ENCODE assay signal across 31 cellular contexts in genomic region chr2:222927600-222927999, GRCh38.
"Had no signal": no experiment of that assay in that cellular context is flagged by ENCODE, and none has a peak within 500 bp of the region (broad histone marks: within the 10 kb centered on the region; RNA-seq: fewer than 3 reads in every experiment).

No MANE protein-coding gene starts in this region.

- FAIRE-seq: kidney, TTC549 had no signal

- DNase-seq: activated CD4-positive, alpha-beta T cell treated with anti-CD3 and anti-CD28 coated beads, Interleukin-2, amount 10 ng/mL, durations not matched to agents 24 days and 14 days; activated CD8-positive, alpha-beta T cell treated with anti-CD3 and anti-CD28 coated beads for 36 hours; activated effector memory CD4-positive, alpha-beta T cell treated with anti-CD3 and anti-CD28 coated beads, Interleukin-2, amount 50 U/mL, for 16 hours; activated naive CD4-positive, alpha-beta T cell treated with anti-CD3 and anti-CD28 coated beads for 36 hours; activated naive CD8-positive, alpha-beta T cell treated with anti-CD3 and anti-CD28 coated beads for 36 hours; activated T-cell treated with anti-CD3 and anti-CD28 coated beads, Interleukin-2, amount 50 U/mL, for 48 hours; adrenal gland; aorta; body of pancreas; cerebellar nuclear complex; colonic mucosa; effector memory CD8-positive, alpha-beta T cell; foreskin keratinocyte; heart left ventricle; hypothalamus; immature natural killer cell; kidney; left colon; mammary epithelial cell; naive B cell; nephron progenitor cell; pancreas; retina; spleen; stimulated activated naive CD4-positive, alpha-beta T cell treated with Interleukin-2 at 50 U/mL for 16 hours; T-helper 9 cell had no signal

- H3K36me3 ChIP-seq: prostate gland had no signal

- H3K27me3 ChIP-seq: adrenal gland, body of pancreas, colonic mucosa, foreskin keratinocyte, heart left ventricle, pancreas, spleen, tibial nerve had no signal

- H3K4me3 ChIP-seq: adrenal gland, body of pancreas, colonic mucosa, heart left ventricle, pancreas, prostate gland, spleen, tibial nerve had no signal

- H3K4me3 Mint-ChIP-seq: activated CD4-positive, alpha-beta T cell treated with anti-CD3 and anti-CD28 coated beads, Interleukin-2, amount 10 ng/mL, durations not matched to agents 24 days and 14 days; activated CD8-positive, alpha-beta T cell treated with anti-CD3 and anti-CD28 coated beads for 36 hours; activated naive CD4-positive, alpha-beta T cell treated with anti-CD3 and anti-CD28 coated beads for 36 hours; activated naive CD8-positive, alpha-beta T cell treated with anti-CD3 and anti-CD28 coated beads for 36 hours; effector memory CD8-positive, alpha-beta T cell; immature natural killer cell; mesothelial cell of epicardium; naive B cell; nephron progenitor cell had no signal

- H3K9me3 Mint-ChIP-seq: activated CD4-positive, alpha-beta T cell treated with anti-CD3 and anti-CD28 coated beads, Interleukin-2, amount 10 ng/mL, durations not matched to agents 24 days and 14 days; activated CD8-positive, alpha-beta T cell treated with anti-CD3 and anti-CD28 coated beads for 36 hours; activated naive CD4-positive, alpha-beta T cell treated with anti-CD3 and anti-CD28 coated beads for 36 hours; activated naive CD8-positive, alpha-beta T cell treated with anti-CD3 and anti-CD28 coated beads for 36 hours; effector memory CD8-positive, alpha-beta T cell; immature natural killer cell; mesothelial cell of epicardium; naive B cell; nephron progenitor cell had no signal

- H3K27ac Mint-ChIP-seq: activated CD4-positive, alpha-beta T cell treated with anti-CD3 and anti-CD28 coated beads, Interleukin-2, amount 10 ng/mL, durations not matched to agents 24 days and 14 days; activated CD8-positive, alpha-beta T cell treated with anti-CD3 and anti-CD28 coated beads for 36 hours; activated naive CD4-positive, alpha-beta T cell treated with anti-CD3 and anti-CD28 coated beads for 36 hours; activated naive CD8-positive, alpha-beta T cell treated with anti-CD3 and anti-CD28 coated beads for 36 hours; effector memory CD8-positive, alpha-beta T cell; nephron progenitor cell had no signal

- H3K27me3 Mint-ChIP-seq: activated CD4-positive, alpha-beta T cell treated with anti-CD3 and anti-CD28 coated beads, Interleukin-2, amount 10 ng/mL, durations not matched to agents 24 days and 14 days; activated CD8-positive, alpha-beta T cell treated with anti-CD3 and anti-CD28 coated beads for 36 hours; activated naive CD8-positive, alpha-beta T cell treated with anti-CD3 and anti-CD28 coated beads for 36 hours; effector memory CD8-positive, alpha-beta T cell; naive B cell had no signal

- H3K4me1 Mint-ChIP-seq: activated CD4-positive, alpha-beta T cell treated with anti-CD3 and anti-CD28 coated beads, Interleukin-2, amount 10 ng/mL, durations not matched to agents 24 days and 14 days; activated naive CD8-positive, alpha-beta T cell treated with anti-CD3 and anti-CD28 coated beads for 36 hours; immature natural killer cell; naive B cell; nephron progenitor cell had no signal

- H3K9me3 ChIP-seq: adrenal gland, body of pancreas, colonic mucosa, heart left ventricle, pancreas, prostate gland, spleen, tibial nerve had no signal

- ATAC-seq: activated CD8-positive, alpha-beta T cell treated with anti-CD3 and anti-CD28 coated beads for 36 hours; body of pancreas; effector memory CD8-positive, alpha-beta T cell; foreskin keratinocyte; heart left ventricle; left colon; pancreas had no signal

- H3K27ac ChIP-seq: adrenal gland, body of pancreas, colonic mucosa, foreskin keratinocyte, heart left ventricle, pancreas, prostate gland, spleen, tibial nerve, VCaP had no signal

- H3K4me1 ChIP-seq: body of pancreas, colonic mucosa, foreskin keratinocyte, heart left ventricle, pancreas, prostate gland, spleen, tibial nerve had no signal
